Comparison of ENCODE assay signal across 8 cellular contexts in the genomic region with DNA sequence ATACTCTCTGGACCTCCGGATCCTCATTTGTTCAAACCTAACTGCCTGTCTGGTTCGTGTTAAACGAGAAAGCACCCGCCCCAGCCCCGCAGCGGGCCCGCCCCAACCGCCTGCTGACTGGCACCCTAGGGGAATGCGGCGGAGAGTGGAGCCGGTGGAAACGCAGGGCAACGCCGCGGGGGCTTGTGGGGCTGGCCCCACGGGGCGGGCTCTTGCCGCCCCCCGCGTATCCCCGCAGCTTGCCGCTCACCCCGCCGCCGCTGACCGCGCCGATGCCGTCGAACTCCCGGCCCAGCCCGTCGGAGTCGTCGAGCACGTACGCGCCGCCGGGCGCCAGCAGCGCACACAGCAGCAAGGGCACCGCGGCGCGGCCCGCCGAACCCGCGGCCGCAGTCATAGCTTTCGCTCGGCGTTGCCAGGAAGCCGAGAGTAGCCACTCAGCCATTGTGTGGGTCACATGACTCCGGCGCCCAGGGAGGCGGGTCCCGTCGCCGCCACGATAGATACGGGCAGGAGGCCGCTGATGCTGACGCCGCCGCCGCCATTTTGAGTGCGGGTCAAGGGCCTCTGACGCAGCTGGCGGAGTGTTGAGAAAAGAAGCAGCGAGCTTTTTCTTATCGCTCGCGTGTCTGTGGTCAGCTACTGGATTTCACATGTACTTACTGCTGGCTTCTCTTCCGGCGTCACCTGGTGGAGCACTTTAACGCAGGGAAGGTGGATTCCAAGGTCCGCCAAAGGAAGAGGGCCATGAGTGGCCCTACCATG. TPM values are rescaled to one million over a fixed set of nuclear protein-coding genes. Genes with fewer than 3 reads are reported as not detected.
DNase-seq lines count a peak whose midpoint lies in the region; ATAC-seq and TF ChIP-seq lines count a peak whose summit lies in the region.

A gene (minus strand): TSS at position 463 of the 765 bp plus-strand sequence. CDS start 18 bp downstream, at position 445.

- peaks cover 16% of the 10 kb centered on the region for H3K4me1 Mint-ChIP-seq in GM23338

- H3F3A ChIP-seq in GM23338 (replicated peaks; ENCODE audit: low read depth): 0 out of 2 replicates have a peak, but pooled peaks cover 2% of the 10 kb centered on the region

- peak in 1 of 2 donors; percentile 79 for TF ChIP-seq POLR2A in thyroid gland (IDR thresholded peaks at IDR 0.05)

- peaks cover 7% of the 10 kb centered on the region for H3K27me3 Mint-ChIP-seq in GM23338 (ENCODE audit: insufficient read depth, low read depth, poor library complexity)

- intact Hi-C loops in Right ventricle myocardium inferior (cut with DNase I) (loop anchor here (5.0 kb wide), 2 partner anchors 394 to 559 kb away; a partner anchor contains a TSS), thyroid gland (cut with DNase I) (no loop called here)

- peak within 1 kb of the TSS; percentile 98 for H3K27ac Mint-ChIP-seq in GM23338

- no peaks in the 10 kb centered on the region for H3K36me3 ChIP-seq in GM23338 (ENCODE audit: insufficient read depth)
- no peaks in the 10 kb centered on the region for H3K36me3 ChIP-seq in adipocyte (ENCODE audit: control insufficient read depth, insufficient read depth, low read length, severe bottlenecking)
- no peaks in the 10 kb centered on the region for H3K36me3 ChIP-seq in parathyroid adenoma (ENCODE audit: control insufficient read depth, insufficient read depth, low read length)
- no peaks in the 10 kb centered on the region for H3K36me3 ChIP-seq in thyroid gland

- H3K9ac ChIP-seq in adipocyte (ENCODE audit: low read length) (peak within 1 kb of the TSS; percentile 84), parathyroid adenoma (peak within 1 kb of the TSS; percentile 61)

- no peak for TF ChIP-seq CTCF in GM23338 (conservative IDR thresholded peaks at IDR 0.05; ENCODE audit: low read depth in 2 of 2)
- no peak for TF ChIP-seq CTCF in parathyroid adenoma (IDR thresholded peaks at IDR 0.05)
- no peak for TF ChIP-seq CTCF in thyroid gland (IDR thresholded peaks at IDR 0.05)

- H3K36me3 Mint-ChIP-seq in GM23338 (ENCODE audit: low read depth): no peaks in the 10 kb centered on the region

- no peaks in the 10 kb centered on the region; the same call in 1 of the 2 replicates for H3K9me2 ChIP-seq in GM23338 (ENCODE audit: insufficient read depth)

- peak within 1 kb of the TSS; percentile 64 for H3K4me3 ChIP-seq in GM23338
- peak within 1 kb of the TSS; percentile 86 for H3K4me3 ChIP-seq in adipocyte (ENCODE audit: low read length)
- H3K4me3 ChIP-seq in parathyroid adenoma (ENCODE audit: low read depth, low read length): peak within 1 kb of the TSS; percentile 70
- peak within 1 kb of the TSS; percentile 78 to 96 (median 90) for H3K4me3 ChIP-seq in thyroid gland (replicated peaks in 1 of 3)

- H3K27me3 ChIP-seq in GM23338 (ENCODE audit: insufficient read depth) (no peaks in the 10 kb centered on the region), adipocyte (replicated peaks; ENCODE audit: control insufficient read depth, insufficient read depth, low read length) (no peaks in the 10 kb centered on the region), parathyroid adenoma (ENCODE audit: control insufficient read depth, insufficient read depth, low read length) (no peaks in the 10 kb centered on the region), thyroid gland (no peaks in the 10 kb centered on the region)

- H3K4me3 Mint-ChIP-seq in GM23338: peak within 1 kb of the TSS; percentile 93

- H4K20me1 ChIP-seq in GM23338 (replicated peaks; ENCODE audit: insufficient read depth): no peaks in the 10 kb centered on the region

- no peaks in the 10 kb centered on the region; the same call in 2 of the 3 replicates for H3K9me3 Mint-ChIP-seq in GM23338

- peak; percentile 91 for DNase-seq in EL
- DNase-seq in GM23338 (ENCODE audit: low spot score): peak; percentile 95
- DNase-seq in MV-4-11 (lab: John Stamatoyannopoulos, UW): peak; percentile 89
- peak; percentile 92 for DNase-seq in T follicular helper cell (ENCODE audit: low read depth)
- peak; percentile 95 for DNase-seq in adipocyte (ENCODE audit: low read depth)
- peak; percentile 99 for DNase-seq in Right ventricle myocardium inferior (ENCODE audit: missing footprints)
- peak; percentile 96 for DNase-seq in thyroid gland

- H3K9me3 ChIP-seq in adipocyte (ENCODE audit: control insufficient read depth, low read length): no peaks in the 10 kb centered on the region
- H3K9me3 ChIP-seq in parathyroid adenoma (ENCODE audit: control insufficient read depth, low read length): no peaks in the 10 kb centered on the region
- H3K9me3 ChIP-seq in thyroid gland: no peaks in the 10 kb centered on the region

- H2AFZ ChIP-seq in GM23338 (peak within 1 kb of the TSS; percentile 94), parathyroid adenoma (peak within 1 kb of the TSS; percentile 100)

- H3K4me2 ChIP-seq in GM23338: peak within 1 kb of the TSS; percentile 79
- peak within 1 kb of the TSS; percentile 62 for H3K4me2 ChIP-seq in parathyroid adenoma (ENCODE audit: low read length)

- H3K4me1 ChIP-seq in GM23338 (ENCODE audit: insufficient read depth) (peaks cover 5% of the 10 kb centered on the region; the same call in 1 of the 2 replicates), adipocyte (ENCODE audit: control insufficient read depth, insufficient read depth, low read length) (peaks cover 20% of the 10 kb centered on the region), parathyroid adenoma (peaks cover 9% of the 10 kb centered on the region), thyroid gland (peaks cover 0 to 10% of the 10 kb centered on the region in 2 donors)

- WGBS in thyroid gland, 2 donors: 2 to 3% methylated on average over 19 to 24 of the region's 79 CpGs

- H3K79me2 ChIP-seq in GM23338 (replicated peaks; ENCODE audit: insufficient read depth): no peaks in the 10 kb centered on the region
- H3K79me2 ChIP-seq in parathyroid adenoma: no peaks in the 10 kb centered on the region

- ATAC-seq in GM23338 (peak; percentile 91), Right ventricle myocardium inferior (peak; percentile 96)

- H3K27ac ChIP-seq in GM23338 (ENCODE audit: low read depth) (peak within 1 kb of the TSS; percentile 94), parathyroid adenoma (peak within 1 kb of the TSS; percentile 90), thyroid gland (peak within 1 kb of the TSS; percentile 94 to 97 (median 95))

TF ChIP-seq in GM23338, 12 proteins besides CTCF, POLR2A, EP300 and RAD21 (continues in another document):
- TF ChIP-seq CREB1 (CRISPR knock-in tag; IDR thresholded peaks at IDR 0.05; ENCODE audit: low read depth): peak; percentile 84
- TF ChIP-seq, protein P1, sequence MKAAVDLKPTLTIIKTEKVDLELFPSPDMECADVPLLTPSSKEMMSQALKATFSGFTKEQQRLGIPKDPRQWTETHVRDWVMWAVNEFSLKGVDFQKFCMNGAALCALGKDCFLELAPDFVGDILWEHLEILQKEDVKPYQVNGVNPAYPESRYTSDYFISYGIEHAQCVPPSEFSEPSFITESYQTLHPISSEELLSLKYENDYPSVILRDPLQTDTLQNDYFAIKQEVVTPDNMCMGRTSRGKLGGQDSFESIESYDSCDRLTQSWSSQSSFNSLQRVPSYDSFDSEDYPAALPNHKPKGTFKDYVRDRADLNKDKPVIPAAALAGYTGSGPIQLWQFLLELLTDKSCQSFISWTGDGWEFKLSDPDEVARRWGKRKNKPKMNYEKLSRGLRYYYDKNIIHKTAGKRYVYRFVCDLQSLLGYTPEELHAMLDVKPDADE (IDR thresholded peaks at IDR 0.05): peak; percentile 52
- TF ChIP-seq STAT1 (IDR thresholded peaks at IDR 0.05; ENCODE audit: unreplicated experiment): no peak
- no peak for TF ChIP-seq NANOG (IDR thresholded peaks at IDR 0.05; ENCODE audit: borderline replicate concordance)
- TF ChIP-seq EZH2phosphoT487 (IDR thresholded peaks at IDR 0.05; ENCODE audit: unreplicated experiment): no peak
- TF ChIP-seq, protein P2, sequence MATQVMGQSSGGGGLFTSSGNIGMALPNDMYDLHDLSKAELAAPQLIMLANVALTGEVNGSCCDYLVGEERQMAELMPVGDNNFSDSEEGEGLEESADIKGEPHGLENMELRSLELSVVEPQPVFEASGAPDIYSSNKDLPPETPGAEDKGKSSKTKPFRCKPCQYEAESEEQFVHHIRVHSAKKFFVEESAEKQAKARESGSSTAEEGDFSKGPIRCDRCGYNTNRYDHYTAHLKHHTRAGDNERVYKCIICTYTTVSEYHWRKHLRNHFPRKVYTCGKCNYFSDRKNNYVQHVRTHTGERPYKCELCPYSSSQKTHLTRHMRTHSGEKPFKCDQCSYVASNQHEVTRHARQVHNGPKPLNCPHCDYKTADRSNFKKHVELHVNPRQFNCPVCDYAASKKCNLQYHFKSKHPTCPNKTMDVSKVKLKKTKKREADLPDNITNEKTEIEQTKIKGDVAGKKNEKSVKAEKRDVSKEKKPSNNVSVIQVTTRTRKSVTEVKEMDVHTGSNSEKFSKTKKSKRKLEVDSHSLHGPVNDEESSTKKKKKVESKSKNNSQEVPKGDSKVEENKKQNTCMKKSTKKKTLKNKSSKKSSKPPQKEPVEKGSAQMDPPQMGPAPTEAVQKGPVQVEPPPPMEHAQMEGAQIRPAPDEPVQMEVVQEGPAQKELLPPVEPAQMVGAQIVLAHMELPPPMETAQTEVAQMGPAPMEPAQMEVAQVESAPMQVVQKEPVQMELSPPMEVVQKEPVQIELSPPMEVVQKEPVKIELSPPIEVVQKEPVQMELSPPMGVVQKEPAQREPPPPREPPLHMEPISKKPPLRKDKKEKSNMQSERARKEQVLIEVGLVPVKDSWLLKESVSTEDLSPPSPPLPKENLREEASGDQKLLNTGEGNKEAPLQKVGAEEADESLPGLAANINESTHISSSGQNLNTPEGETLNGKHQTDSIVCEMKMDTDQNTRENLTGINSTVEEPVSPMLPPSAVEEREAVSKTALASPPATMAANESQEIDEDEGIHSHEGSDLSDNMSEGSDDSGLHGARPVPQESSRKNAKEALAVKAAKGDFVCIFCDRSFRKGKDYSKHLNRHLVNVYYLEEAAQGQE (IDR thresholded peaks at IDR 0.05; ENCODE audit: unreplicated experiment): no peak
- TF ChIP-seq ZNF331 (CRISPR knock-in tag; IDR thresholded peaks at IDR 0.05; ENCODE audit: low read depth): no peak
- TF ChIP-seq ZNF114 (CRISPR knock-in tag; IDR thresholded peaks at IDR 0.05): no peak
- no peak for TF ChIP-seq JUNB (IDR thresholded peaks at IDR 0.05; ENCODE audit: unreplicated experiment)

RNA-seq across cellular contexts. Expression of the gene that starts here (rescaled TPM):
- 10.9 and 12.9 TPM in 2 replicates for total RNA-seq in GM23338 (2014; rRNA removed; shearing (Covaris generic))
- 3.4 and 4.1 TPM in 2 replicates for polyA plus RNA-seq in GM23338 (2016; fragmentation: Nextera tagmentation; extraction: Ambion mirVana)
- total RNA-seq in Right ventricle myocardium inferior: 11.1 TPM
- total RNA-seq in thyroid gland: 10 to 100 TPM; 30.9 to 68.5 (median 43.3) TPM

Comparison
In these comparisons a context has a peak if more than half of its experiments do, and no peak if none do; other contexts are left out.
1. Peak in every context shown above with its lines: DNase-seq, ATAC-seq, H3K4me3 ChIP-seq and H3K27ac ChIP-seq.